Comparison of ENCODE assay signal across 10 cellular contexts in genomic region chr10:67666416-67667043, GRCh38. TPM values are rescaled to one million over a fixed set of nuclear protein-coding genes. Genes with fewer than 3 reads are reported as not detected.
DNase-seq lines count a peak whose midpoint lies in the region; ATAC-seq, FAIRE-seq and TF ChIP-seq lines count a peak whose summit lies in the region.
"Had no signal": no experiment of that assay in that cellular context is flagged by ENCODE, and none has a peak within 500 bp of the region (broad histone marks: within the 10 kb centered on the region; RNA-seq: fewer than 3 reads in every experiment).

No MANE protein-coding gene starts in this region.

- H3K27ac Mint-ChIP-seq in astrocyte (ENCODE audit: unreplicated experiment) = peak overlapping the region; percentile 89

- peak; percentile 35 for DNase-seq in DMS53 treated with DMSO at 0.1 percent for 48 hours (lab: John Stamatoyannopoulos, UW; ENCODE audit: unreplicated experiment)
- DNase-seq in HTR-8/SVneo (ENCODE audit: insufficient read length, low spot score) = peak; percentile 32
- peak; percentile 1 for DNase-seq in astrocyte (ENCODE audit: low read depth)
- DNase-seq in inferior parietal cortex (ENCODE audit: extremely low spot score) = peak; percentile 80
- no peak for DNase-seq in NCI-H2107 treated with DMSO at 0.1 percent for 48 hours (lab: John Stamatoyannopoulos, UW; ENCODE audit: unreplicated experiment)
- DNase-seq in GM19240 (ENCODE audit: insufficient read length, low spot score) = no peak

- TF ChIP-seq CTCF in astrocyte (IDR thresholded peaks at IDR 0.05; ENCODE audit: insufficient read depth, low read depth, low read length) = peak; percentile 53

- H3K9ac ChIP-seq in astrocyte (ENCODE audit: low read length) = no peak overlapping the region

- no peaks in the 10 kb centered on the region for H3K36me3 Mint-ChIP-seq in astrocyte (ENCODE audit: low read depth, unreplicated experiment)

- no peak overlapping the region for H3K27ac ChIP-seq in astrocyte (ENCODE audit: low read depth, low read length)
- H3K27ac ChIP-seq: SJSA1 had no signal

- H3K36me3 ChIP-seq in astrocyte (ENCODE audit: insufficient read depth, low read length) = no peaks in the 10 kb centered on the region
- H3K36me3 ChIP-seq: SJSA1 had no signal

- H3K27me3 Mint-ChIP-seq in astrocyte (ENCODE audit: low read depth, unreplicated experiment) = no peaks in the 10 kb centered on the region

- no peak overlapping the region for H3K4me3 ChIP-seq in astrocyte (ENCODE audit: insufficient read depth, low read depth, low read length)
- H3K4me3 ChIP-seq: SJSA1 had no signal

- H3K9me3 Mint-ChIP-seq in astrocyte (ENCODE audit: unreplicated experiment) = no peaks in the 10 kb centered on the region

- H3K4me1 Mint-ChIP-seq in astrocyte (ENCODE audit: low read depth, unreplicated experiment) = peaks cover 14% of the 10 kb centered on the region

- H3K79me2 ChIP-seq in astrocyte (ENCODE audit: insufficient read depth, low read length) = no peaks in the 10 kb centered on the region

- no peaks in the 10 kb centered on the region for H4K20me1 ChIP-seq in astrocyte (ENCODE audit: insufficient read depth, low read length)

- H3K4me2 ChIP-seq in astrocyte (ENCODE audit: low read length) = no peak overlapping the region

- no peak for ATAC-seq in GM21619 (IDR thresholded peaks at IDR 0.05; ENCODE audit: unreplicated experiment)
- no peak for ATAC-seq in HG03378 (IDR thresholded peaks at IDR 0.05; ENCODE audit: unreplicated experiment)

- H3K4me3 Mint-ChIP-seq in astrocyte (ENCODE audit: unreplicated experiment) = no peak overlapping the region

- no peak overlapping the region for H2AFZ ChIP-seq in astrocyte (ENCODE audit: low read depth, low read length)

- no peaks in the 10 kb centered on the region for H3K9me3 ChIP-seq in astrocyte (ENCODE audit: insufficient read depth, low read depth, low read length)
- H3K9me3 ChIP-seq: SJSA1 had no signal

- no peaks in the 10 kb centered on the region for H3K4me1 ChIP-seq in astrocyte (ENCODE audit: insufficient read depth, low read length)
- H3K4me1 ChIP-seq: SJSA1 had no signal

- FAIRE-seq in HTR-8/SVneo (lab: Jason Lieb, UNC) = no peak
- FAIRE-seq in astrocyte (lab: Jason Lieb, UNC) = no peak

- no peaks in the 10 kb centered on the region for H3K27me3 ChIP-seq in astrocyte (ENCODE audit: insufficient read depth, low read length)
- H3K27me3 ChIP-seq: SJSA1 had no signal

RNA-seq across cellular contexts. Expression of gene CTNNA3, which starts 29.5 kb away (rescaled TPM):
- 0.73 and 0.75 TPM in 2 replicates for total RNA-seq in astrocyte
- total RNA-seq: pulmonary artery endothelial cell had no signal

Comparison
In these comparisons a context has a peak if more than half of its experiments do, and no peak if none do; other contexts are left out.
1. DNase-seq: peak in DMS53 treated with DMSO at 0.1 percent for 48 hours (single experiment), HTR-8/SVneo (single experiment), astrocyte (single experiment) and inferior parietal cortex (single experiment); none in NCI-H2107 treated with DMSO at 0.1 percent for 48 hours (single experiment) and GM19240 (single experiment).